ENCODE assay signal across 8 cellular contexts in genomic region chr2:68062680-68063387, GRCh38. TPM values are rescaled to one million over a fixed set of nuclear protein-coding genes. Genes with fewer than 3 reads are reported as not detected.
DNase-seq lines count a peak whose midpoint lies in the region; ATAC-seq and TF ChIP-seq lines count a peak whose summit lies in the region.

TSS of gene C1D (minus strand) at chr2:68063004. CDS start at chr2:68047310, 15,694 bp downstream.

- H3K4me3 ChIP-seq in BLaER1 treated with 17β-estradiol and CSF1 and Interleukin-3, amounts not matched to agents 10 nM and 100 nM, result peak within 1 kb of the TSS; percentile 74 to 86 (median 81)
- peak within 1 kb of the TSS; percentile 68 to 69 for H3K4me3 ChIP-seq in left lung

- intact Hi-C loops in left lung (cut with DNase I), result no loop called here

- peak within 1 kb of the TSS; percentile 81 to 95 (median 90) for H3K9ac ChIP-seq in BLaER1 treated with 17β-estradiol and CSF1 and Interleukin-3, amounts not matched to agents 10 nM and 100 nM

- peak within 1 kb of the TSS; percentile 68 to 92 (median 89) for H3K4me2 ChIP-seq in BLaER1 treated with 17β-estradiol and CSF1 and Interleukin-3, amounts not matched to agents 10 nM and 100 nM

- no peaks in the 10 kb centered on the region for H3K9me3 ChIP-seq in BLaER1 treated with 17β-estradiol and CSF1 and Interleukin-3, amounts not matched to agents 10 nM and 100 nM (replicated peaks in 1 of 11)
- no peaks in the 10 kb centered on the region for H3K9me3 ChIP-seq in left lung

- peaks cover 8 to 48% (median 16%) of the 10 kb centered on the region in 10 experiments for H3K4me1 ChIP-seq in BLaER1 treated with 17β-estradiol and CSF1 and Interleukin-3, amounts not matched to agents 10 nM and 100 nM
- peaks cover 9 to 33% of the 10 kb centered on the region in 2 donors for H3K4me1 ChIP-seq in left lung

- H3K27me3 ChIP-seq in BLaER1 treated with 17β-estradiol and CSF1 and Interleukin-3, amounts not matched to agents 10 nM and 100 nM, result no peaks in the 10 kb centered on the region
- no peaks in the 10 kb centered on the region for H3K27me3 ChIP-seq in left lung

- ATAC-seq in GM19351 (IDR thresholded peaks at IDR 0.05; ENCODE audit: unreplicated experiment), result peak; percentile 95
- peak; percentile 95 for ATAC-seq in HG03521 (IDR thresholded peaks at IDR 0.05; ENCODE audit: unreplicated experiment)
- peak; percentile 100 for ATAC-seq in left lung

- no peak for TF ChIP-seq CTCF in left lung (IDR thresholded peaks at IDR 0.05)

- peak within 1 kb of the TSS; percentile 83 to 95 (median 90) for H3K27ac ChIP-seq in BLaER1 treated with 17β-estradiol and CSF1 and Interleukin-3, amounts not matched to agents 10 nM and 100 nM
- H3K27ac ChIP-seq in left lung, result peak within 1 kb of the TSS; percentile 86 to 92

- DNase-seq in NCI-H748 treated with DMSO at 0.1 percent for 48 hours (lab: John Stamatoyannopoulos, UW) (peak; percentile 85), dermis blood vessel endothelial cell (peak; percentile 95), left lung (peak; percentile 95 to 97)
- peak; percentile 90 to 93 for DNase-seq in activated CD4-positive, alpha-beta T cell treated with anti-CD3 and anti-CD28 coated beads, Interleukin-2, amount 50 U/mL, for 24 hours (ENCODE audit: low read depth in 1 of 2, low spot score in 1 of 2)
- peak; percentile 92 to 93 for DNase-seq in stimulated activated CD4-positive, alpha-beta T cell treated with anti-CD3 and anti-CD28 coated beads, Interleukin-2, amount 100 ng/mL, for 48 hours

- peaks cover 0 to 12% (median 3%) of the 10 kb centered on the region in 11 experiments; a peak in 2 of 22 replicates for H3K36me3 ChIP-seq in BLaER1 treated with 17β-estradiol and CSF1 and Interleukin-3, amounts not matched to agents 10 nM and 100 nM
- H3K36me3 ChIP-seq in left lung, result no peaks in the 10 kb centered on the region

- H4K20me1 ChIP-seq in BLaER1 treated with 17β-estradiol and CSF1 and Interleukin-3, amounts not matched to agents 10 nM and 100 nM, result peaks cover 15 to 33% (median 21%) of the 10 kb centered on the region in 11 experiments; a peak in 20 of 22 replicates

RNA-seq across cellular contexts. Expression of gene C1D, which starts in this region (rescaled TPM):
- total RNA-seq in dermis blood vessel endothelial cell, result 8.3 and 20.8 TPM in 2 replicates
- 10 to 100 TPM; 21.0 to 21.2 TPM for total RNA-seq in left lung

Comparison
In these comparisons a context has a peak if more than half of its experiments do, and no peak if none do; other contexts are left out.
1. Peak in every context shown above with its lines: DNase-seq, ATAC-seq, H3K4me3 ChIP-seq and H3K27ac ChIP-seq.